1 cellular context compared by ENCODE assay signal in the genomic region with DNA sequence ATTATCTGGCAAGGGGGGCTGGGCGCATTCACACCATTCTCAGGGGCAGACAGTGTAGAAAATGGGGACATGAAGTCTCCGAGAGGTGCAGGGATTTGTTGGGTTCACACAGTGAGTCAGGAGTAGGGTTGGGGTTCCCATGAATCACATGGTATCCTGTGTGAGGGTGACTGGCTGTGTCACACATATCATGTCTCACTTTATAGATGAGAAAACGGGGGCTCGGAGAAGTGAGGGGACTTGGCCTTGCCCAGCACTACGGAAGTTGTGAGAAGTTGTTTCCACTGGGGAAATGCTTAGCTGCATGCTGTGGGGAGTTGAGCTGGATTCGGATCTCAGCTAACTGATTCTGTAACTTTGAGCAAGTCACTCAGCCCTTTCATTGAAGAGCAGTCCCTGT.
TF ChIP-seq lines count a peak whose summit lies in the region.

No MANE protein-coding gene starts in this region.

TF ChIP-seq in HEK293, 187 proteins besides CTCF, POLR2A, EP300 and RAD21:
- TF ChIP-seq, protein P1, sequence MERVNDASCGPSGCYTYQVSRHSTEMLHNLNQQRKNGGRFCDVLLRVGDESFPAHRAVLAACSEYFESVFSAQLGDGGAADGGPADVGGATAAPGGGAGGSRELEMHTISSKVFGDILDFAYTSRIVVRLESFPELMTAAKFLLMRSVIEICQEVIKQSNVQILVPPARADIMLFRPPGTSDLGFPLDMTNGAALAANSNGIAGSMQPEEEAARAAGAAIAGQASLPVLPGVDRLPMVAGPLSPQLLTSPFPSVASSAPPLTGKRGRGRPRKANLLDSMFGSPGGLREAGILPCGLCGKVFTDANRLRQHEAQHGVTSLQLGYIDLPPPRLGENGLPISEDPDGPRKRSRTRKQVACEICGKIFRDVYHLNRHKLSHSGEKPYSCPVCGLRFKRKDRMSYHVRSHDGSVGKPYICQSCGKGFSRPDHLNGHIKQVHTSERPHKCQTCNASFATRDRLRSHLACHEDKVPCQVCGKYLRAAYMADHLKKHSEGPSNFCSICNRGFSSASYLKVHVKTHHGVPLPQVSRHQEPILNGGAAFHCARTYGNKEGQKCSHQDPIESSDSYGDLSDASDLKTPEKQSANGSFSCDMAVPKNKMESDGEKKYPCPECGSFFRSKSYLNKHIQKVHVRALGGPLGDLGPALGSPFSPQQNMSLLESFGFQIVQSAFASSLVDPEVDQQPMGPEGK (tag by site-specific recombination; IDR thresholded peaks at IDR 0.05): no peak
- TF ChIP-seq ZNF211 (tag by site-specific recombination; IDR thresholded peaks at IDR 0.05; ENCODE audit: low read depth): no peak
- TF ChIP-seq ZNF335 (tag by site-specific recombination; conservative IDR thresholded peaks at IDR 0.05): peak; percentile 49
